In genomic region chr12:11310336-11310735, GRCh38 we compare ENCODE assay signal across 38 cellular contexts. TPM values are rescaled to one million over a fixed set of nuclear protein-coding genes. Genes with fewer than 3 reads are reported as not detected.
"Had no signal": no experiment of that assay in that cellular context is flagged by ENCODE, and none has a peak within 500 bp of the region (broad histone marks: within the 10 kb centered on the region; RNA-seq: fewer than 3 reads in every experiment).

Gene PRB4, minus strand, starts transcription at chr12:11310436. Its CDS starts 38 bp downstream, at chr12:11310398.

- H3K9ac ChIP-seq: KMS-11 had no signal

- H3K4me3 ChIP-seq: MG63 had no signal

- H3K9me3 ChIP-seq: MG63 had no signal

- H3K4me2 ChIP-seq: KMS-11 had no signal

- H3K36me3 ChIP-seq: MG63 had no signal

- H3K27me3 ChIP-seq: MG63 had no signal

- H3K27ac ChIP-seq: KMS-11 had no signal

- DNase-seq: Karpas-422, Kasumi-1, KG1, MG63, MM.1S, MV-4-11, NCI-H1048, NCI-H1092, NCI-H1092 treated with DMSO at 0.1 percent for 48 hours, NCI-H1105, NCI-H1105 treated with DMSO at 0.1 percent for 48 hours, NCI-H1417, NCI-H1417 treated with DMSO at 0.1 percent for 48 hours, NCI-H1436, NCI-H1436 treated with DMSO at 0.1 percent for 48 hours, NCI-H146, NCI-H1694, NCI-H1694 treated with DMSO at 0.1 percent for 48 hours, NCI-H187, NCI-H187 treated with DMSO at 0.1 percent for 48 hours, NCI-H1930, NCI-H2029, NCI-H2029 treated with DMSO at 0.1 percent for 48 hours, NCI-H2081, NCI-H2081 treated with DMSO at 0.1 percent for 48 hours, NCI-H2107, NCI-H2171, NCI-H2227 treated with DMSO at 0.1 percent for 48 hours, NCI-H226, NCI-H345, NCI-H446, NCI-H446 treated with DMSO at 0.1 percent for 48 hours, NCI-H510A had no signal

RNA-seq across cellular contexts. Expression of gene PRB4, which starts in this region (rescaled TPM):
- total RNA-seq: LHCN-M2, M059J, MCF 10A, NCI-H460 had no signal
